In the genomic region with DNA sequence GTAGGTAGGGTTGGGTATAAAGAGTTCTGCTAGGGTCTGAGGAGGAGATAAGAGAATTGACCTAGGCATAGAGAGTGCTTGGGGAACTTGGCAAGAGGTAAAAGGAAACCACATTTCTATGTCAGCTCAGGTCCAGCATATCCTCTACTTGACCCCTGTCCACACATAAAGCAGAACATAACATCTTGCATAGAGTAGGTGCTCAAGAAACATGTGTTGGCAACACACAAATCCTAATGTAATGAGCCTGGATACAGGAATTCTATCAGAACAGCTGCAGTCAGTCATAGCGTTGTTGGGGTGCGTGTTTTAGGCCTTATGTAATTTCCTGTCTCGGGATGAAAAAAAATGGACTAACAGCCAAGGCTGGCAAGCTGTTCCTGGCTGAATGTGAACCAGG, we compare ENCODE assay signal across 8 cellular contexts. TPM values are rescaled to one million over a fixed set of nuclear protein-coding genes. Genes with fewer than 3 reads are reported as not detected.
DNase-seq lines count a peak whose midpoint lies in the region; ATAC-seq and TF ChIP-seq lines count a peak whose summit lies in the region.

No MANE protein-coding gene starts in this region.

- POLR2A ChIA-PET in activated CD4-positive, alpha-beta memory T cell treated with anti-CD3 and anti-CD28 coated beads for 36 hours (lab: Charles Lee): no interaction called here

- no peaks in the 10 kb centered on the region for H3K27me3 Mint-ChIP-seq in activated CD4-positive, alpha-beta memory T cell treated with anti-CD3 and anti-CD28 coated beads for 36 hours

- peaks cover 43% of the 10 kb centered on the region for H3K4me1 Mint-ChIP-seq in activated CD4-positive, alpha-beta memory T cell treated with anti-CD3 and anti-CD28 coated beads for 36 hours (ENCODE audit: low read depth)

- 7 to 42% methylated on average over 3 of the region's 3 CpGs for WGBS in transverse colon (ENCODE audit: low coverage in 1 of 2), 2 donors

- no peaks in the 10 kb centered on the region for H3K36me3 ChIP-seq in right atrium auricular region
- H3K36me3 ChIP-seq in transverse colon: no peaks in the 10 kb centered on the region

- intact Hi-C loops in Right ventricle myocardium inferior (cut with DNase I) (no loop called here), left cardiac atrium (cut with DNase I) (no loop called here), transverse colon (cut with DNase I; ENCODE audit: low total_unique reads) (no loop called here)
- intact Hi-C loops in activated CD4-positive, alpha-beta memory T cell treated with anti-CD3 and anti-CD28 coated beads for 36 hours (cut with micrococcal nuclease): loop anchor here (1.0 to 2.0 kb wide), 2 partner anchors 7 to 55 kb away; no protein-coding TSS in a partner anchor

- peak; percentile 68 for ATAC-seq in Right ventricle myocardium inferior
- ATAC-seq in left cardiac atrium: peak; percentile 50 to 71
- no peak for ATAC-seq in HG03354 (IDR thresholded peaks at IDR 0.05; ENCODE audit: poor library complexity, severe bottlenecking, unreplicated experiment)

- no peaks in the 10 kb centered on the region for H3K36me3 Mint-ChIP-seq in activated CD4-positive, alpha-beta memory T cell treated with anti-CD3 and anti-CD28 coated beads for 36 hours

- CTCF ChIA-PET in activated CD4-positive, alpha-beta memory T cell treated with anti-CD3 and anti-CD28 coated beads for 36 hours (lab: Charles Lee): interaction anchor here (2.4 kb wide), 1 partner anchor 34 kb away, joined by 15 read pairs; a partner anchor contains a TSS

- TF ChIP-seq EP300 in transverse colon (IDR thresholded peaks at IDR 0.05; ENCODE audit: low read depth): no peak

- in situ Hi-C loops in transverse colon (cut with MboI; ENCODE audit: low pct_ligation_motif_present in 1 of 4, low pct_unique_long_range_greater_than_20kb in 1 of 4, low sequenced_read_pairs in 3 of 4) (loop anchor here in 1 of 4 donors (25.0 kb wide), 1 partner anchor 388 kb away; no protein-coding TSS in a partner anchor), GM13977 (cut with MboI; ENCODE audit: low pct_unique_long_range_greater_than_20kb, low sequenced_read_pairs, unreplicated experiment) (loop anchor here (25.0 kb wide), 2 partner anchors 388 to 562 kb away; no protein-coding TSS in a partner anchor)

- H3K9me3 ChIP-seq in right atrium auricular region (no peaks in the 10 kb centered on the region), transverse colon (no peaks in the 10 kb centered on the region)

- H3K27ac ChIP-seq in right atrium auricular region (no peak overlapping the region), transverse colon (peak overlapping the region in 3 of 4 donors; percentile 14 to 53 (median 51))

- no peaks in the 10 kb centered on the region for H3K9me3 Mint-ChIP-seq in activated CD4-positive, alpha-beta memory T cell treated with anti-CD3 and anti-CD28 coated beads for 36 hours

- DNase-seq in Right ventricle myocardium inferior (ENCODE audit: missing footprints): no peak
- DNase-seq in right atrium auricular region (ENCODE audit: low spot score): no peak
- DNase-seq in activated CD4-positive, alpha-beta memory T cell treated with anti-CD3 and anti-CD28 coated beads for 36 hours: no peak
- no peak for DNase-seq in left cardiac atrium
- DNase-seq in transverse colon: no peak
- DNase-seq in GM13977 (ENCODE audit: low spot score): no peak
- DNase-seq in islet precursor cell: no peak

- H3K4me3 Mint-ChIP-seq in activated CD4-positive, alpha-beta memory T cell treated with anti-CD3 and anti-CD28 coated beads for 36 hours: peak overlapping the region; percentile 57

- no peak overlapping the region for H3K4me3 ChIP-seq in right atrium auricular region
- H3K4me3 ChIP-seq in transverse colon: no peak overlapping the region

- TF ChIP-seq CTCF in right atrium auricular region (IDR thresholded peaks at IDR 0.05): no peak
- no peak for TF ChIP-seq CTCF in transverse colon (IDR thresholded peaks at IDR 0.05)
- no peak for TF ChIP-seq CTCF in GM13977 (IDR thresholded peaks at IDR 0.05; ENCODE audit: extremely low read depth, insufficient read depth, missing control alignments)

- peaks cover 0 to 7% of the 10 kb centered on the region in 2 donors for H3K4me1 ChIP-seq in right atrium auricular region
- peaks cover 0 to 13% (median 0%) of the 10 kb centered on the region in 4 donors for H3K4me1 ChIP-seq in transverse colon

- no peaks in the 10 kb centered on the region for H3K27me3 ChIP-seq in right atrium auricular region
- no peaks in the 10 kb centered on the region for H3K27me3 ChIP-seq in transverse colon

- peak overlapping the region; percentile 16 for H3K27ac Mint-ChIP-seq in activated CD4-positive, alpha-beta memory T cell treated with anti-CD3 and anti-CD28 coated beads for 36 hours

- no peak for TF ChIP-seq POLR2A in transverse colon (IDR thresholded peaks at IDR 0.05)

RNA-seq across cellular contexts. Expression of a gene that starts 35.0 kb away (rescaled TPM):
- total RNA-seq in Right ventricle myocardium inferior (72.9 TPM), right atrium auricular region (10 to 100 TPM; 32.4 to 35.2 TPM), left cardiac atrium (10 to 100 TPM; 29.3 to 38.6 TPM), transverse colon (10 to 100 TPM; 17.2 to 41.4 (median 35.9) TPM)
- 10 to 100 TPM; 16.7 to 17.1 TPM for total RNA-seq in activated CD4-positive, alpha-beta memory T cell treated with anti-CD3 and anti-CD28 coated beads for 36 hours

Comparison
In these comparisons a context has a peak if more than half of its experiments do, and no peak if none do; other contexts are left out.
1. H3K27ac ChIP-seq: peak in transverse colon (3 of 4); none in right atrium auricular region (0 of 2).